Comparison of ENCODE assay signal across 8 cellular contexts in genomic region chr2:71467180-71467815, GRCh38. TPM values are rescaled to one million over a fixed set of nuclear protein-coding genes. Genes with fewer than 3 reads are reported as not detected.
DNase-seq lines count a peak whose midpoint lies in the region; ATAC-seq and TF ChIP-seq lines count a peak whose summit lies in the region.

No MANE protein-coding gene starts in this region.

- peaks cover 3% of the 10 kb centered on the region; the same call in 1 of the 2 replicates for H3K27me3 ChIP-seq in HCT116 (ENCODE audit: insufficient read depth, low read length)
- H3K27me3 ChIP-seq in iPS-15b (ENCODE audit: control insufficient read depth, insufficient read depth, low read length): peaks cover 67% of the 10 kb centered on the region

- TF ChIP-seq CTCF in HCT116 (IDR thresholded peaks at IDR 0.05 in 2 of 3, conservative IDR thresholded peaks at IDR 0.05 in 1 of 3; ENCODE audit: borderline replicate concordance in 1 of 3, insufficient read depth in 1 of 3, low read depth in 2 of 3, low read length in 2 of 3): no peak

- no peaks in the 10 kb centered on the region for H3K79me2 ChIP-seq in HCT116 (ENCODE audit: insufficient read depth, low read length)

- peak; percentile 26 for ATAC-seq in HCT116
- no peak for ATAC-seq in HG02870 (IDR thresholded peaks at IDR 0.05; ENCODE audit: unreplicated experiment)
- no peak for ATAC-seq in HG03439 (IDR thresholded peaks at IDR 0.05; ENCODE audit: unreplicated experiment)

- H3K9me3 Mint-ChIP-seq in activated naive CD8-positive, alpha-beta T cell treated with anti-CD3 and anti-CD28 coated beads for 36 hours: no peaks in the 10 kb centered on the region

- peaks cover 37% of the 10 kb centered on the region for H3K27me3 Mint-ChIP-seq in activated naive CD8-positive, alpha-beta T cell treated with anti-CD3 and anti-CD28 coated beads for 36 hours

- no peaks in the 10 kb centered on the region for H3K36me3 Mint-ChIP-seq in activated naive CD8-positive, alpha-beta T cell treated with anti-CD3 and anti-CD28 coated beads for 36 hours

- H3K36me3 ChIP-seq in HCT116 (ENCODE audit: control insufficient read depth in 1 of 2, insufficient read depth in 2 of 2, low read length in 2 of 2): no peaks in the 10 kb centered on the region
- H3K36me3 ChIP-seq in iPS-15b (ENCODE audit: control insufficient read depth, insufficient read depth, low read length): no peaks in the 10 kb centered on the region

- no peak overlapping the region for H3K27ac Mint-ChIP-seq in activated naive CD8-positive, alpha-beta T cell treated with anti-CD3 and anti-CD28 coated beads for 36 hours

- TF ChIP-seq POLR2A in HCT116 (IDR thresholded peaks at IDR 0.05; ENCODE audit: borderline replicate concordance, extremely low read depth, insufficient read depth, insufficient read length): no peak

- RAD21 ChIA-PET in HCT116 (lab: Charles Lee; ENCODE audit: low non-redundant PET in 1 of 2, low total read pairs in 2 of 2, uncharacterized antibody in 2 of 2, unreplicated experiment in 2 of 2): no interaction called here

- H3K4me3 ChIP-seq in HCT116 (replicated peaks in 1 of 2; ENCODE audit: low read depth in 1 of 2, low read length in 2 of 2) (peak overlapping the region; percentile 53 to 92), iPS-15b (ENCODE audit: low read depth, low read length) (peak overlapping the region; percentile 59), skin epidermis (peak overlapping the region; percentile 44 to 66 (median 49))

- no peaks in the 10 kb centered on the region for H3K9me3 ChIP-seq in HCT116 (ENCODE audit: control insufficient read depth in 1 of 2, insufficient read depth in 1 of 2, low read depth in 1 of 2, low read length in 2 of 2)
- no peaks in the 10 kb centered on the region for H3K9me3 ChIP-seq in iPS-15b (ENCODE audit: control insufficient read depth, insufficient read depth, low read length)

- peak overlapping the region; percentile 99 for H2AFZ ChIP-seq in HCT116 (ENCODE audit: low read depth, low read length, poor library complexity, severe bottlenecking)

- CTCF ChIA-PET in HCT116 (lab: Charles Lee): interaction anchor here (0.9 kb wide), 1 partner anchor 43 kb away, joined by 4 read pairs; no protein-coding TSS in a partner anchor

- intact Hi-C loops in HCT116 (cut with micrococcal nuclease): no loop called here

- no peak for TF ChIP-seq RAD21 in HCT116 (IDR thresholded peaks at IDR 0.05; ENCODE audit: low read depth)

- H3K4me1 ChIP-seq in HCT116 (ENCODE audit: control insufficient read depth in 1 of 2, insufficient read depth in 2 of 2, low read length in 2 of 2) (peaks cover 0 to 22% of the 10 kb centered on the region in 2 experiments; a peak in 3 of 4 replicates), iPS-15b (ENCODE audit: control insufficient read depth, insufficient read depth, low read length) (peaks cover 11% of the 10 kb centered on the region)

- POLR2A ChIA-PET in HCT116 (lab: Charles Lee): no interaction called here

- H3K4me2 ChIP-seq in HCT116 (ENCODE audit: low read length): peak overlapping the region; percentile 99

- H3K27ac ChIP-seq in HCT116 (ENCODE audit: low read depth, low read length) (no peak overlapping the region), skin epidermis (peak overlapping the region in 9 of 21 experiments; percentile 22 to 84 (median 51))

- H3K4me3 Mint-ChIP-seq in activated naive CD8-positive, alpha-beta T cell treated with anti-CD3 and anti-CD28 coated beads for 36 hours: peak overlapping the region; percentile 65

- H4K20me1 ChIP-seq in HCT116 (ENCODE audit: insufficient read depth): no peaks in the 10 kb centered on the region

- no peaks in the 10 kb centered on the region for H3K9me2 ChIP-seq in HCT116 (ENCODE audit: insufficient read depth)

- DNase-seq in HCT116 (ENCODE audit: low read depth, low spot score): no peak
- no peak for DNase-seq in activated naive CD8-positive, alpha-beta T cell treated with anti-CD3 and anti-CD28 coated beads for 36 hours
- no peak for DNase-seq in NCI-H82 treated with DMSO at 0.1 percent for 48 hours (lab: John Stamatoyannopoulos, UW; ENCODE audit: unreplicated experiment)
- DNase-seq in RKO (ENCODE audit: low spot score): no peak

- BruUV-seq in HCT116 (replicated peaks; lab: Mats Ljungman, UMichigan): no TSS peak

- H3K9ac ChIP-seq in HCT116 (ENCODE audit: low read length) (peak overlapping the region; percentile 68), iPS-15b (ENCODE audit: low read depth, low read length) (no peak overlapping the region)

- peaks cover 2% of the 10 kb centered on the region for H3K4me1 Mint-ChIP-seq in activated naive CD8-positive, alpha-beta T cell treated with anti-CD3 and anti-CD28 coated beads for 36 hours

TF ChIP-seq in HCT116, 20 proteins besides CTCF, POLR2A, EP300 and RAD21:
- no peak for TF ChIP-seq POLR2AphosphoS5 (IDR thresholded peaks at IDR 0.05; ENCODE audit: low read depth, low read length)
- TF ChIP-seq MAX (IDR thresholded peaks at IDR 0.05): no peak
- no peak for TF ChIP-seq TCF7L2 (IDR thresholded peaks at IDR 0.05; ENCODE audit: borderline replicate concordance, extremely low read depth, insufficient read depth, insufficient read length)
- no peak for TF ChIP-seq SRF (IDR thresholded peaks at IDR 0.05; ENCODE audit: low read depth)

RNA-seq across cellular contexts. Expression of gene DYSF, which starts 13.9 kb away (rescaled TPM):
- total RNA-seq in HCT116 (2021; ENCODE audit: unreplicated experiment): 0.89 TPM
- polyA plus RNA-seq in HCT116 (2012): 1.4 and 2.4 TPM in 2 replicates
- 1 to 10 TPM; 4.3 to 5.5 TPM for total RNA-seq in activated naive CD8-positive, alpha-beta T cell treated with anti-CD3 and anti-CD28 coated beads for 36 hours
